6 cellular contexts compared by ENCODE assay signal in genomic region chrX:21194526-21194925, GRCh38.
"Had no signal": no experiment of that assay in that cellular context is flagged by ENCODE, and none has a peak within 500 bp of the region (broad histone marks: within the 10 kb centered on the region; RNA-seq: fewer than 3 reads in every experiment).

No MANE protein-coding gene starts in this region.

- H3K27me3 Mint-ChIP-seq: IgD-negative memory B cell had no signal

- FAIRE-seq: HepG2, HTR-8/SVneo, K562 had no signal

- H3K4me3 Mint-ChIP-seq: IgD-negative memory B cell had no signal

- H3K27ac ChIP-seq: HL-60 had no signal

- H3K27ac Mint-ChIP-seq: IgD-negative memory B cell had no signal

- ATAC-seq: HepG2, K562 had no signal

- H3K4me1 Mint-ChIP-seq: IgD-negative memory B cell had no signal

- DNase-seq: IMR-90 had no signal

- H3K4me3 ChIP-seq: K562 had no signal
